ENCODE assay signal across 10 cellular contexts in the genomic region with DNA sequence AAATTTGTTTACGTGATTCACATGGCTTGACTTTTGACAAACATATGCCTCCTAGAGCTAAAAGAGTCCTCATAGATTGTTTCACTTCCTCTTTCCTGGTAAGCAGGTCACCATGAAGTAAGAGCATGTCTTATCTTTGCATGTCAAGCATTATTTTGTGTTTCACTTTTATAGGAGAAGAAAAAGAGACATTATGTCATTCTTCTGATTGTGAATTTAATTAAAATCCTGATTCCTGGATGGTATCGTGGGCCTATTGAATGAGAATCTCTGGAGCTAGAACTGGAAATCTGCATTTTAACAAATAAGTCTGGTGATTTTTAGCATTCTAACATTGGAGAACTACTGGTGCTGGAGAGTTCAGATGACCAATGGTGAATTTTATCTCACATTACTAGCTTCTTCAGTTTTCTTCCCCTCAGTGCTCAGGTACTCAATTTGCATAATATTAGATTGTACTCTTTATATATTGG.
DNase-seq lines count a peak whose midpoint lies in the region; ATAC-seq and TF ChIP-seq lines count a peak whose summit lies in the region.
"Had no signal": no experiment of that assay in that cellular context is flagged by ENCODE, and none has a peak within 500 bp of the region (broad histone marks: within the 10 kb centered on the region; RNA-seq: fewer than 3 reads in every experiment).

No MANE protein-coding gene starts in this region.

- H3K4me3 Mint-ChIP-seq in activated CD8-positive, alpha-beta T cell treated with anti-CD3 and anti-CD28 coated beads for 36 hours, result no peak overlapping the region
- H3K4me3 Mint-ChIP-seq in activated CD8-positive, alpha-beta T cell treated with anti-CD3 and anti-CD28 coated beads, Interleukin-2, amount 10 ng/mL, durations not matched to agents 7 days and 5 days, result no peak overlapping the region

- H3K27ac Mint-ChIP-seq in activated CD8-positive, alpha-beta T cell treated with anti-CD3 and anti-CD28 coated beads for 36 hours, result peak overlapping the region; percentile 38
- no peak overlapping the region for H3K27ac Mint-ChIP-seq in activated CD8-positive, alpha-beta T cell treated with anti-CD3 and anti-CD28 coated beads, Interleukin-2, amount 10 ng/mL, durations not matched to agents 7 days and 5 days

- H3K4me3 ChIP-seq in spleen, result peak overlapping the region in 1 of 8 donors; percentile 48

- TF ChIP-seq POLR2A in spleen (IDR thresholded peaks at IDR 0.05), result no peak

- no peak for TF ChIP-seq CTCF in activated CD8-positive, alpha-beta T cell treated with anti-CD3 and anti-CD28 coated beads for 36 hours (IDR thresholded peaks at IDR 0.05)
- TF ChIP-seq CTCF in spleen (IDR thresholded peaks at IDR 0.05 in 8 of 11, conservative IDR thresholded peaks at IDR 0.05 in 3 of 11), result no peak
- TF ChIP-seq CTCF in RWPE1 (conservative IDR thresholded peaks at IDR 0.05; ENCODE audit: low read depth), result no peak

- 30 to 46% (median 37%) methylated on average over 2 of the region's 2 CpGs for WGBS in spleen, 5 donors

- CTCF ChIA-PET in activated CD8-positive, alpha-beta T cell treated with anti-CD3 and anti-CD28 coated beads for 36 hours (lab: Charles Lee), result no interaction called here
- CTCF ChIA-PET in activated CD8-positive, alpha-beta T cell treated with anti-CD3 and anti-CD28 coated beads, Interleukin-2, amount 10 ng/mL, durations not matched to agents 7 days and 5 days (lab: Charles Lee), result interaction anchor here (0.5 kb wide), 1 partner anchor 377 kb away, joined by 3 read pairs; no protein-coding TSS in a partner anchor
- CTCF ChIA-PET in RWPE1 (lab: Yijun Ruan, JAX), result no interaction called here

- ATAC-seq in activated CD8-positive, alpha-beta T cell treated with anti-CD3 and anti-CD28 coated beads for 36 hours, result no peak
- ATAC-seq in activated CD8-positive, alpha-beta T cell treated with anti-CD3 and anti-CD28 coated beads, Interleukin-2, amount 10 ng/mL, durations not matched to agents 7 days and 5 days, result no peak
- peak; percentile 97 for ATAC-seq in HG02884 (IDR thresholded peaks at IDR 0.05; ENCODE audit: unreplicated experiment)

- POLR2A ChIA-PET in activated CD8-positive, alpha-beta T cell treated with anti-CD3 and anti-CD28 coated beads for 36 hours (lab: Charles Lee), result no interaction called here
- POLR2A ChIA-PET in activated CD8-positive, alpha-beta T cell treated with anti-CD3 and anti-CD28 coated beads, Interleukin-2, amount 10 ng/mL, durations not matched to agents 7 days and 5 days (lab: Charles Lee), result no interaction called here
- POLR2A ChIA-PET in RWPE1 (lab: Yijun Ruan, JAX; ENCODE audit: low non-redundant PET), result no interaction called here

- no peaks in the 10 kb centered on the region for H3K36me3 ChIP-seq in spleen

- DNase-seq in activated CD8-positive, alpha-beta T cell treated with anti-CD3 and anti-CD28 coated beads for 36 hours, result no peak
- no peak for DNase-seq in activated CD8-positive, alpha-beta T cell treated with anti-CD3 and anti-CD28 coated beads, Interleukin-2, amount 10 ng/mL, durations not matched to agents 7 days and 5 days
- DNase-seq in NOMO-1 treated with dmso at 0.1 percent for 144 hours (lab: John Stamatoyannopoulos, UW; ENCODE audit: unreplicated experiment), result peak; percentile 33
- no peak for DNase-seq in spleen
- no peak for DNase-seq in cortex of kidney (lab: John Stamatoyannopoulos, UW)
- DNase-seq in RWPE1 (ENCODE audit: low spot score), result no peak
- no peak for DNase-seq in RKO (ENCODE audit: low spot score)
- DNase-seq: NCI-H1436; stimulated activated CD4-positive, alpha-beta T cell treated with anti-CD3 and anti-CD28 coated beads, Interleukin-15, amount 100 ng/mL, for 24 hours had no signal

- H3K4me1 ChIP-seq in spleen, result peaks cover 0 to 32% (median 5%) of the 10 kb centered on the region in 6 donors

- no peaks in the 10 kb centered on the region for H3K27me3 ChIP-seq in spleen (replicated peaks in 1 of 7)

- peak overlapping the region; percentile 16 to 83 (median 80) for H3K27ac ChIP-seq in spleen
- no peak overlapping the region for H3K27ac ChIP-seq in RWPE1

- intact Hi-C loops in activated CD8-positive, alpha-beta T cell treated with anti-CD3 and anti-CD28 coated beads for 36 hours (cut with micrococcal nuclease), result no loop called here
- intact Hi-C loops in spleen (cut with DNase I; ENCODE audit: low total_unique reads), result no loop called here

- peaks cover 5% of the 10 kb centered on the region for H3K4me1 Mint-ChIP-seq in activated CD8-positive, alpha-beta T cell treated with anti-CD3 and anti-CD28 coated beads for 36 hours (ENCODE audit: low read depth)
- H3K4me1 Mint-ChIP-seq in activated CD8-positive, alpha-beta T cell treated with anti-CD3 and anti-CD28 coated beads, Interleukin-2, amount 10 ng/mL, durations not matched to agents 7 days and 5 days (ENCODE audit: low read depth), result peaks cover 8% of the 10 kb centered on the region

- peaks cover under 1% of the 10 kb centered on the region for H3K27me3 Mint-ChIP-seq in activated CD8-positive, alpha-beta T cell treated with anti-CD3 and anti-CD28 coated beads for 36 hours
- peaks cover under 1% of the 10 kb centered on the region for H3K27me3 Mint-ChIP-seq in activated CD8-positive, alpha-beta T cell treated with anti-CD3 and anti-CD28 coated beads, Interleukin-2, amount 10 ng/mL, durations not matched to agents 7 days and 5 days (ENCODE audit: low read depth)

- no peaks in the 10 kb centered on the region for H3K9me3 Mint-ChIP-seq in activated CD8-positive, alpha-beta T cell treated with anti-CD3 and anti-CD28 coated beads for 36 hours
- no peaks in the 10 kb centered on the region for H3K9me3 Mint-ChIP-seq in activated CD8-positive, alpha-beta T cell treated with anti-CD3 and anti-CD28 coated beads, Interleukin-2, amount 10 ng/mL, durations not matched to agents 7 days and 5 days (ENCODE audit: insufficient read depth)

- no peaks in the 10 kb centered on the region for H3K9me3 ChIP-seq in spleen

- no peaks in the 10 kb centered on the region for H3K36me3 Mint-ChIP-seq in activated CD8-positive, alpha-beta T cell treated with anti-CD3 and anti-CD28 coated beads for 36 hours (ENCODE audit: low read depth)
- no peaks in the 10 kb centered on the region for H3K36me3 Mint-ChIP-seq in activated CD8-positive, alpha-beta T cell treated with anti-CD3 and anti-CD28 coated beads, Interleukin-2, amount 10 ng/mL, durations not matched to agents 7 days and 5 days (ENCODE audit: low read depth)
